Comparison of ENCODE assay signal across 22 cellular contexts in genomic region chr6:112665114-112665513, GRCh38.
DNase-seq lines count a peak whose midpoint lies in the region; ATAC-seq and TF ChIP-seq lines count a peak whose summit lies in the region.
"Had no signal": no experiment of that assay in that cellular context is flagged by ENCODE, and none has a peak within 500 bp of the region (broad histone marks: within the 10 kb centered on the region; RNA-seq: fewer than 3 reads in every experiment).

No MANE protein-coding gene starts in this region.

- ATAC-seq in GM18909 (IDR thresholded peaks at IDR 0.05; ENCODE audit: poor library complexity, unreplicated experiment): no peak
- ATAC-seq: effector memory CD8-positive, alpha-beta T cell; upper lobe of right lung had no signal

- no peaks in the 10 kb centered on the region for H4K20me1 ChIP-seq in osteoblast (ENCODE audit: insufficient read depth, low read length)

- H4K5ac ChIP-seq in mesendoderm (ENCODE audit: low read length): no peak overlapping the region

- H3K27me3 ChIP-seq in osteoblast (ENCODE audit: insufficient read depth, low read length) (no peaks in the 10 kb centered on the region), mesendoderm (ENCODE audit: insufficient read depth, low read length, poor library complexity) (no peaks in the 10 kb centered on the region)
- H3K27me3 ChIP-seq: breast epithelium, colonic mucosa, neutrophil, SJSA1, upper lobe of right lung had no signal

- H3K4me2 ChIP-seq in osteoblast (ENCODE audit: insufficient read depth, low read length) (no peak overlapping the region), mesendoderm (ENCODE audit: low read length) (no peak overlapping the region)

- peaks cover 4% of the 10 kb centered on the region for H3K4me1 ChIP-seq in osteoblast (ENCODE audit: insufficient read depth, low read length)
- H3K4me1 ChIP-seq in mesendoderm (ENCODE audit: control insufficient read depth, low read depth, low read length): no peaks in the 10 kb centered on the region
- H3K4me1 ChIP-seq: breast epithelium, colonic mucosa, SJSA1, upper lobe of right lung had no signal

- H3K56ac ChIP-seq in mesendoderm (ENCODE audit: low read length): no peak overlapping the region

- TF ChIP-seq CTCF in AG10803 (conservative IDR thresholded peaks at IDR 0.05; ENCODE audit: low read length) (no peak), osteoblast (IDR thresholded peaks at IDR 0.05; ENCODE audit: extremely low read depth, low read depth, low read length) (no peak)

- H3K4me3 ChIP-seq in AG10803 (ENCODE audit: low read length) (no peak overlapping the region), osteoblast (ENCODE audit: insufficient read depth, low read length) (no peak overlapping the region), mesendoderm (ENCODE audit: low read length) (no peak overlapping the region)
- H3K4me3 ChIP-seq: breast epithelium, colonic mucosa, SJSA1, skin epidermis, upper lobe of right lung had no signal

- no peak overlapping the region for H3K23ac ChIP-seq in mesendoderm (ENCODE audit: low read length)

- no peaks in the 10 kb centered on the region for H3K9me3 ChIP-seq in osteoblast (ENCODE audit: low read depth, low read length)
- H3K9me3 ChIP-seq: breast epithelium, colonic mucosa, neutrophil, SJSA1, upper lobe of right lung had no signal

- H2BK5ac ChIP-seq in mesendoderm (ENCODE audit: low read length): no peak overlapping the region

- H3K9ac ChIP-seq in mesendoderm (ENCODE audit: low read length): no peak overlapping the region

- no peaks in the 10 kb centered on the region for H3K79me1 ChIP-seq in mesendoderm (ENCODE audit: low read length)

- no peak overlapping the region for H2BK120ac ChIP-seq in mesendoderm (ENCODE audit: low read depth, low read length)

- no peak overlapping the region for H4K8ac ChIP-seq in mesendoderm (ENCODE audit: low read depth, low read length)

- H3K4ac ChIP-seq in mesendoderm (ENCODE audit: low read depth, low read length): no peak overlapping the region

- DNase-seq in AG10803 (ENCODE audit: low read depth) (peak; percentile 84), LHCN-M2 (ENCODE audit: low read depth) (peak; percentile 86), fibroblast of gingiva (ENCODE audit: low read depth) (peak; percentile 59), osteoblast (ENCODE audit: insufficient read length, low spot score, missing footprints) (no peak), mesendoderm (no peak), OCI-M1 (lab: John Stamatoyannopoulos, UW) (no peak)
- DNase-seq: activated CD4-positive, alpha-beta T cell treated with anti-CD3 and anti-CD28 coated beads for 48 hours; activated naive CD4-positive, alpha-beta T cell; activated T-cell treated with anti-CD3 and anti-CD28 coated beads, Interleukin-2, amount 50 U/mL, for 48 hours; CD4-positive, alpha-beta T cell; colonic mucosa; effector memory CD8-positive, alpha-beta T cell; NCI-H1694; NCI-H510A treated with DMSO at 0.1 percent for 48 hours; stimulated activated CD4-positive, alpha-beta T cell treated with anti-CD3 and anti-CD28 coated beads, Interleukin-2, amount 100 ng/mL, for 24 hours; substantia nigra; upper lobe of right lung had no signal

- no CpG with 5 or more reads among the region's 2 CpGs for whole genome bisulfite sequencing in mesendoderm (ENCODE audit: extremely low coverage, insufficient coverage, low lambda C conversion rate)

- H3K36me3 ChIP-seq in osteoblast (ENCODE audit: insufficient read depth, low read length) (no peaks in the 10 kb centered on the region), mesendoderm (ENCODE audit: control insufficient read depth, insufficient read depth, low read length) (no peaks in the 10 kb centered on the region)
- H3K36me3 ChIP-seq: breast epithelium, colonic mucosa, neutrophil, SJSA1, upper lobe of right lung had no signal

- no peak overlapping the region for H2AK5ac ChIP-seq in mesendoderm (ENCODE audit: low read length)

- no peak overlapping the region for H3K18ac ChIP-seq in mesendoderm (ENCODE audit: low read length)

- H3K79me2 ChIP-seq in osteoblast (ENCODE audit: insufficient read depth, low read length): no peaks in the 10 kb centered on the region
- no peaks in the 10 kb centered on the region for H3K79me2 ChIP-seq in mesendoderm (ENCODE audit: control insufficient read depth, insufficient read depth, low read length)

- no peak overlapping the region for H2AFZ ChIP-seq in osteoblast (ENCODE audit: low read length)

- no peak overlapping the region for H2BK15ac ChIP-seq in mesendoderm (replicated peaks; ENCODE audit: low read depth)

- peak overlapping the region; percentile 27 for H3K27ac ChIP-seq in osteoblast (ENCODE audit: low read depth, low read length)
- no peak overlapping the region for H3K27ac ChIP-seq in mesendoderm (ENCODE audit: low read depth, low read length)
- H3K27ac ChIP-seq: breast epithelium, colonic mucosa, neutrophil, SJSA1, skin epidermis, upper lobe of right lung had no signal

Comparison
In these comparisons a context has a peak if more than half of its experiments do, and no peak if none do; other contexts are left out.
1. DNase-seq: peak in AG10803 (single experiment), LHCN-M2 (single experiment) and fibroblast of gingiva (single experiment); none in osteoblast (single experiment), mesendoderm (single experiment) and OCI-M1 (single experiment).